8 cellular contexts compared by ENCODE assay signal in the genomic region with DNA sequence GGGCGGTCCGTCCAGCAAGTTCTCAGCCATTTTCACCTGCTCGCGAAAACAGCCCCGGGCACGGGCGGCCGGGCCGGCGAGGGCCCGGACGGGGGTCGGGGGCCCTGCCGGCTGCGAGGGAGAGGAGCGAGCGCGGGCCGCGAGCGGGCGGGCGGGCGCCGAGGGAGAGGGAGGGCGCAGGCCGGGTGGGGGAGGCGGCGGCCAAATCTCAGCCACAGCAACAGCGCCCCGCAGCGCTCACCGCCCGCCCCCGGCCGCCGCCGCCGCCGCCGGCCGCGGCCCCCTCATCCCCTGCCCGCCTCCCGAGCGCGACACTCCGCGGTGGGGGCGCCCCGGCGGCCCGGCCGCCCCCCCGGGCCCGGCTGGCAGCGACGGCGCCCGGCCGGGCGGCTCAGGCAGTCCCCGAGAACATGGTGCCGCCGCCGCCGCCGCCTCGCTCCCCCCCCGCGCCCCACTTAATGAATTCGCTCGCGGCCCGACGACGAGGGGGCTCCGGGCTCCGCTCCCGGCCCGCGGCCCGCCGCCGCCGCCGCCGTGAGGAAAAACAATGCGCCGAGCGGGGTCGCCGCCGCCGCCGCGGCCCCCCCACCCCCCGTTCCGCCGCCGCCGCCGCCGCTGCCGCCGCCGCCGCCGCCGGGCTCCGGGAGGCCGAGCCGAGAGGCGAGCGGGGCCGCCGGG. TPM values are rescaled to one million over a fixed set of nuclear protein-coding genes. Genes with fewer than 3 reads are reported as not detected.
DNase-seq lines count a peak whose midpoint lies in the region; ATAC-seq, FAIRE-seq and TF ChIP-seq lines count a peak whose summit lies in the region.

No MANE protein-coding gene starts in this region.

- no peak for TF ChIP-seq RAD21 in HepG2 (CRISPR knock-in tag; IDR thresholded peaks at IDR 0.05)

- H2AFZ ChIP-seq in HepG2 (ENCODE audit: low read length): no peak overlapping the region

- TF ChIP-seq POLR2A in HepG2 (IDR thresholded peaks at IDR 0.05; ENCODE audit: insufficient read depth in 1 of 2, low read depth in 2 of 2, low read length in 2 of 2): no peak

- DNase-seq in ELR (ENCODE audit: low read depth) (peak; percentile 72), M059J (ENCODE audit: low read depth) (peak; percentile 53), colonic mucosa (peak; percentile 68), HepG2 (ENCODE audit: low spot score) (no peak), cerebellar cortex (ENCODE audit: low spot score) (no peak)
- DNase-seq in activated CD4-positive, alpha-beta T cell treated with anti-CD3 and anti-CD28 coated beads for 1 hour: peak; percentile 54
- peak; percentile 65 to 71 for DNase-seq in stimulated activated CD4-positive, alpha-beta T cell treated with anti-CD3 and anti-CD28 coated beads, Interleukin-4, amount 100 ng/mL, for 4 hours

- H3K36me3 ChIP-seq in colonic mucosa: no peaks in the 10 kb centered on the region
- peaks cover 0 to 1% of the 10 kb centered on the region in 2 experiments; a peak in 1 of 5 replicates for H3K36me3 ChIP-seq in HepG2 (replicated peaks in 1 of 2; ENCODE audit: control insufficient read depth in 1 of 2, insufficient read depth in 2 of 2, low read length in 2 of 2)

- no peaks in the 10 kb centered on the region for H3K4me1 ChIP-seq in colonic mucosa
- H3K4me1 ChIP-seq in HepG2 (ENCODE audit: insufficient read depth, low read length): peaks cover 80% of the 10 kb centered on the region

- H3K27me3 ChIP-seq in colonic mucosa: no peaks in the 10 kb centered on the region
- H3K27me3 ChIP-seq in HepG2 (ENCODE audit: control insufficient read depth in 1 of 2, insufficient read depth in 2 of 2, low read length in 2 of 2): no peaks in the 10 kb centered on the region; a peak in 2 of 5 replicates

- WGBS in HepG2 (ENCODE audit: low lambda C conversion rate): 0% methylated on average over 1 of the region's 117 CpGs

- in situ Hi-C loops in HepG2 (cut with HindIII; ENCODE audit: extremely low pct_ligation_motif_present, low pct_unique_long_range_greater_than_20kb): no loop called here

- no peaks in the 10 kb centered on the region for H3K9me3 ChIP-seq in colonic mucosa
- no peaks in the 10 kb centered on the region for H3K9me3 ChIP-seq in HepG2 (ENCODE audit: low read length)

- BruUV-seq in HepG2 (replicated peaks; lab: Mats Ljungman, UMichigan): no TSS peak

- ATAC-seq in GM21737 (IDR thresholded peaks at IDR 0.05; ENCODE audit: unreplicated experiment) (peak; percentile 52), HepG2 (peak; percentile 52)

- FAIRE-seq in HepG2 (lab: Jason Lieb, UNC): no peak

- no peak overlapping the region for H3K27ac ChIP-seq in colonic mucosa
- no peak overlapping the region for H3K27ac ChIP-seq in HepG2 (ENCODE audit: extremely low read length, insufficient read depth, low read length)

- H3K4me2 ChIP-seq in HepG2 (ENCODE audit: low read depth, low read length): peak overlapping the region; percentile 96

- peaks cover 45% of the 10 kb centered on the region for H4K20me1 ChIP-seq in HepG2 (ENCODE audit: insufficient read depth, low read length)

- CTCF ChIA-PET in HepG2 (lab: Yijun Ruan, JAX; ENCODE audit: low intra/inter-chr PET ratio, low total read pairs): no interaction called here

- peaks cover 47% of the 10 kb centered on the region for H3K79me2 ChIP-seq in HepG2 (ENCODE audit: insufficient read depth, low read length)

- TF ChIP-seq EP300 in HepG2 (IDR thresholded peaks at IDR 0.05; ENCODE audit: low read depth in 2 of 2, low read length in 2 of 2) (no peak), HepG2 (CRISPR knock-in tag; IDR thresholded peaks at IDR 0.05; ENCODE audit: borderline replicate concordance) (no peak)

- H3K4me3 ChIP-seq in colonic mucosa (peak overlapping the region; percentile 84), HepG2 (replicated peaks in 1 of 3; ENCODE audit: insufficient read depth in 1 of 3, low read depth in 2 of 3, low read length in 3 of 3) (peak overlapping the region; percentile 67 to 90 (median 88))

- intact Hi-C loops in colonic mucosa (cut with DNase I) (loop anchor here (5.0 to 10.0 kb wide), 2 partner anchors 105 to 188 kb away; no protein-coding TSS in a partner anchor), HepG2 (cut with micrococcal nuclease; ENCODE audit: unreplicated experiment) (loop anchor here (10.0 kb wide), 1 partner anchor 65 kb away; no protein-coding TSS in a partner anchor)

- TF ChIP-seq CTCF in colonic mucosa (IDR thresholded peaks at IDR 0.05): no peak
- TF ChIP-seq CTCF in HepG2 (CRISPR knock-in tag; IDR thresholded peaks at IDR 0.05): no peak

- POLR2A ChIA-PET in HepG2 (lab: Yijun Ruan, JAX): interaction anchor here (1.0 to 1.5 kb wide), 3 partner anchors 13 to 493 kb away, joined by 3 to 9 read pairs (median 5); no protein-coding TSS in a partner anchor

- peak overlapping the region; percentile 73 to 76 for H3K9ac ChIP-seq in colonic mucosa (ENCODE audit: low read depth in 2 of 2, low read length in 2 of 2)
- H3K9ac ChIP-seq in HepG2 (ENCODE audit: insufficient read depth, low read depth, low read length): peak overlapping the region; percentile 80; the same call in 1 of the 2 replicates

TF ChIP-seq in HepG2, 621 proteins besides CTCF, POLR2A, EP300 and RAD21 (continues in another document):
- no peak for TF ChIP-seq ATM (IDR thresholded peaks at IDR 0.05; ENCODE audit: borderline replicate concordance)
- TF ChIP-seq SATB2 (CRISPR knock-in tag; IDR thresholded peaks at IDR 0.05): no peak
- TF ChIP-seq, protein P1, sequence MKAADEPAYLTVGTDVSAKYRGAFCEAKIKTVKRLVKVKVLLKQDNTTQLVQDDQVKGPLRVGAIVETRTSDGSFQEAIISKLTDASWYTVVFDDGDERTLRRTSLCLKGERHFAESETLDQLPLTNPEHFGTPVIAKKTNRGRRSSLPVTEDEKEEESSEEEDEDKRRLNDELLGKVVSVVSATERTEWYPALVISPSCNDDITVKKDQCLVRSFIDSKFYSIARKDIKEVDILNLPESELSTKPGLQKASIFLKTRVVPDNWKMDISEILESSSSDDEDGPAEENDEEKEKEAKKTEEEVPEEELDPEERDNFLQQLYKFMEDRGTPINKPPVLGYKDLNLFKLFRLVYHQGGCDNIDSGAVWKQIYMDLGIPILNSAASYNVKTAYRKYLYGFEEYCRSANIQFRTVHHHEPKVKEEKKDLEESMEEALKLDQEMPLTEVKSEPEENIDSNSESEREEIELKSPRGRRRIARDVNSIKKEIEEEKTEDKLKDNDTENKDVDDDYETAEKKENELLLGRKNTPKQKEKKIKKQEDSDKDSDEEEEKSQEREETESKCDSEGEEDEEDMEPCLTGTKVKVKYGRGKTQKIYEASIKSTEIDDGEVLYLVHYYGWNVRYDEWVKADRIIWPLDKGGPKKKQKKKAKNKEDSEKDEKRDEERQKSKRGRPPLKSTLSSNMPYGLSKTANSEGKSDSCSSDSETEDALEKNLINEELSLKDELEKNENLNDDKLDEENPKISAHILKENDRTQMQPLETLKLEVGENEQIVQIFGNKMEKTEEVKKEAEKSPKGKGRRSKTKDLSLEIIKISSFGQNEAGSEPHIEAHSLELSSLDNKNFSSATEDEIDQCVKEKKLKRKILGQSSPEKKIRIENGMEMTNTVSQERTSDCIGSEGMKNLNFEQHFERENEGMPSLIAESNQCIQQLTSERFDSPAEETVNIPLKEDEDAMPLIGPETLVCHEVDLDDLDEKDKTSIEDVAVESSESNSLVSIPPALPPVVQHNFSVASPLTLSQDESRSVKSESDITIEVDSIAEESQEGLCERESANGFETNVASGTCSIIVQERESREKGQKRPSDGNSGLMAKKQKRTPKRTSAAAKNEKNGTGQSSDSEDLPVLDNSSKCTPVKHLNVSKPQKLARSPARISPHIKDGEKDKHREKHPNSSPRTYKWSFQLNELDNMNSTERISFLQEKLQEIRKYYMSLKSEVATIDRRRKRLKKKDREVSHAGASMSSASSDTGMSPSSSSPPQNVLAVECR (CRISPR knock-in tag; IDR thresholded peaks at IDR 0.05; ENCODE audit: borderline replicate concordance): 0 out of 2 replicates have a peak, but pooled peaks have one; percentile 6
- TF ChIP-seq MXI1 (IDR thresholded peaks at IDR 0.05; ENCODE audit: borderline replicate concordance, low read depth, low read length): 0 out of 3 replicates have a peak, but pooled peaks have one; percentile 21

RNA-seq across cellular contexts. Expression of a gene that starts 0.5 kb away (rescaled TPM):
- 7.9 and 14.8 TPM in 2 replicates for total RNA-seq in M059J (2014; rRNA removed; shearing (Covaris generic))
- 10 to 100 TPM; 42.0 to 45.2 TPM for total RNA-seq in colonic mucosa
- total RNA-seq in HepG2 (2016; rRNA removed; fragmentation: Illumina TruSeq; extraction: Trizol): 9.6 and 10.4 TPM in 2 replicates
- total RNA-seq in HepG2 (2016; cell fraction: cytosol; rRNA removed; fragmentation: Illumina TruSeq; extraction: Trizol; ENCODE audit: low read depth): 21.4 and 21.7 TPM in 2 replicates
- total RNA-seq in HepG2 (2016; cell fraction: insoluble cytoplasmic fraction; rRNA removed; fragmentation: Illumina TruSeq; extraction: Trizol): 8.9 and 11.4 TPM in 2 replicates
- 11.2 TPM in 2 replicates for total RNA-seq in HepG2 (2016; cell fraction: membrane; rRNA removed; fragmentation: Illumina TruSeq; extraction: Trizol)
- 22.2 and 24.6 TPM in 2 replicates for total RNA-seq in HepG2 (2016; cell fraction: nucleus; rRNA removed; fragmentation: Illumina TruSeq; extraction: Trizol)
- polyA plus RNA-seq in HepG2 (2011; rRNA removed): 5.3 and 5.6 TPM in 2 replicates
- 2.9 and 3.6 TPM in 2 replicates for polyA plus RNA-seq in HepG2 (2011; cell fraction: cytosol; rRNA removed)
- 14.4 and 16.2 TPM in 2 replicates for polyA plus RNA-seq in HepG2 (2011; cell fraction: nucleus; rRNA removed)
- polyA plus RNA-seq in HepG2 (2012): 18.0 and 18.4 TPM in 2 replicates
- 0.49 and 1.1 TPM in 2 replicates for polyA plus RNA-seq in HepG2 (2016; cell fraction: cytosol; fragmentation: Illumina TruSeq; extraction: Trizol; ENCODE audit: low read depth)
- polyA plus RNA-seq in HepG2 (2016; cell fraction: insoluble cytoplasmic fraction; fragmentation: Illumina TruSeq; extraction: Trizol; ENCODE audit: low read depth): 8.4 and 12.7 TPM in 2 replicates
- polyA plus RNA-seq in HepG2 (2016; cell fraction: membrane; fragmentation: Illumina TruSeq; extraction: Trizol; ENCODE audit: low read depth): 1.4 and 1.6 TPM in 2 replicates
- polyA plus RNA-seq in HepG2 (2016; cell fraction: nucleus; fragmentation: Illumina TruSeq; extraction: Trizol; ENCODE audit: insufficient read depth, low read depth): 29.7 and 36.9 TPM in 2 replicates
- 22.8 and 23.5 TPM in 2 replicates for polyA minus RNA-seq in HepG2 (2011; rRNA and poly(A)+ RNA removed; ENCODE audit: low replicate concordance)
- 22.0 and 23.0 TPM in 2 replicates for polyA minus RNA-seq in HepG2 (2011; cell fraction: cytosol; rRNA and poly(A)+ RNA removed)
- 37.7 and 49.0 TPM in 2 replicates for polyA minus RNA-seq in HepG2 (2011; cell fraction: nucleus; rRNA and poly(A)+ RNA removed)

Comparison
In these comparisons a context has a peak if more than half of its experiments do, and no peak if none do; other contexts are left out.
1. DNase-seq: peak in ELR (single experiment), M059J (single experiment), activated CD4-positive, alpha-beta T cell treated with anti-CD3 and anti-CD28 coated beads for 1 hour (single experiment), colonic mucosa (single experiment) and stimulated activated CD4-positive, alpha-beta T cell treated with anti-CD3 and anti-CD28 coated beads, Interleukin-4, amount 100 ng/mL, for 4 hours (2 of 2); none in HepG2 (single experiment) and cerebellar cortex (single experiment).